In the genomic region with DNA sequence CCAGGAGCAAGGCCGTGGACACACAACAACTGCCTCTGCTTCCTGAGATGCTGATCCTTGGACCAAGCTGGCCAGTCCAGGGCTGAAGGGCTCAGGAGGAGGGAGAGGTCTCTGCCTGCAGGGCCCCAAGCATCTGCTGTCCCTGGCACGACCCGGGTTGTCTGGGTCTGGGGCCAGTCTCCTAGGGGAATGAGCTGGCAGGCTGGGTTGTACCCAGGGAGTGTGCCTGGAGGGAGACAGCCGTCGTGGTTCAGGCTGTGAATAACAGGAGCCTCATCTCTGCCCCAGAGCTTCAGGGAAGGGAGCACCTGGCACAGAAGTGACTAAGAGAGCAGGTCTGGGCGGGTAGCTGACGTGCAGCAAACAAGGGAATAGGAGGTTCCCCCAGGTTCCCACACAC, we compare ENCODE assay signal across 17 cellular contexts. TPM values are rescaled to one million over a fixed set of nuclear protein-coding genes. Genes with fewer than 3 reads are reported as not detected.
DNase-seq lines count a peak whose midpoint lies in the region; ATAC-seq and TF ChIP-seq lines count a peak whose summit lies in the region.
"Had no signal": no experiment of that assay in that cellular context is flagged by ENCODE, and none has a peak within 500 bp of the region (broad histone marks: within the 10 kb centered on the region; RNA-seq: fewer than 3 reads in every experiment).

No MANE protein-coding gene starts in this region.

- CTCF ChIA-PET in Panc1 (lab: Charles Lee): no interaction called here

- H2AFZ ChIP-seq in GM23248: no peak overlapping the region

- TF ChIP-seq POLR2A in esophagus muscularis mucosa (IDR thresholded peaks at IDR 0.05; ENCODE audit: low read depth): no peak

- H3K4me3 ChIP-seq in GM23248 (no peak overlapping the region), Panc1 (ENCODE audit: low read depth in 2 of 2, low read length in 2 of 2) (no peak overlapping the region), esophagus muscularis mucosa (no peak overlapping the region), skeletal muscle satellite cell (ENCODE audit: low read length) (peak overlapping the region; percentile 7)
- H3K4me3 ChIP-seq: prostate gland had no signal

- in situ Hi-C loops in GM23248 (cut with MboI) (no loop called here), Panc1 (cut with HindIII; ENCODE audit: low pct_unique_long_range_greater_than_20kb, low sequenced_read_pairs) (no loop called here)

- TF ChIP-seq EP300 in esophagus muscularis mucosa (IDR thresholded peaks at IDR 0.05): no peak

- H3K9me2 ChIP-seq in GM23248 (ENCODE audit: insufficient read depth): no peaks in the 10 kb centered on the region

- peak; percentile 74 for ATAC-seq in Panc1
- no peak for ATAC-seq in activated T-cell treated with anti-CD3 and anti-CD28 coated beads, Interleukin-2, amount 50 U/mL, for 4 hours
- no peak for ATAC-seq in HG03045 (IDR thresholded peaks at IDR 0.05; ENCODE audit: unreplicated experiment)
- no peak for ATAC-seq in HG02885 (IDR thresholded peaks at IDR 0.05; ENCODE audit: poor library complexity, unreplicated experiment)

- no peaks in the 10 kb centered on the region for H3K4me1 Mint-ChIP-seq in activated T-cell treated with anti-CD3 and anti-CD28 coated beads, Interleukin-2, amount 50 U/mL, for 4 hours (ENCODE audit: low read depth)
- H3K4me1 Mint-ChIP-seq: IgD-negative memory B cell, immature natural killer cell had no signal

- H3K9me3 ChIP-seq in GM23248 (ENCODE audit: low read depth): no peaks in the 10 kb centered on the region
- H3K9me3 ChIP-seq in Panc1 (ENCODE audit: control insufficient read depth, insufficient read depth, low read depth, low read length): no peaks in the 10 kb centered on the region
- no peaks in the 10 kb centered on the region for H3K9me3 ChIP-seq in esophagus muscularis mucosa
- H3K9me3 ChIP-seq in skeletal muscle satellite cell (replicated peaks; ENCODE audit: low read length): no peaks in the 10 kb centered on the region
- H3K9me3 ChIP-seq: prostate gland had no signal

- peaks cover 11% of the 10 kb centered on the region for H3K4me1 ChIP-seq in GM23248 (ENCODE audit: insufficient read depth)
- H3K4me1 ChIP-seq in Panc1 (ENCODE audit: control insufficient read depth, insufficient read depth, low read length): peaks cover 24% of the 10 kb centered on the region
- H3K4me1 ChIP-seq in esophagus muscularis mucosa: peaks cover 18 to 43% (median 32%) of the 10 kb centered on the region in 4 donors
- H3K4me1 ChIP-seq in skeletal muscle satellite cell (ENCODE audit: control insufficient read depth, insufficient read depth, low read length): peaks cover 62% of the 10 kb centered on the region
- H3K4me1 ChIP-seq: prostate gland had no signal

- H3K27me3 Mint-ChIP-seq in activated T-cell treated with anti-CD3 and anti-CD28 coated beads, Interleukin-2, amount 50 U/mL, for 4 hours (ENCODE audit: low read depth): peaks cover 18% of the 10 kb centered on the region

- H3K36me3 Mint-ChIP-seq in activated T-cell treated with anti-CD3 and anti-CD28 coated beads, Interleukin-2, amount 50 U/mL, for 4 hours (ENCODE audit: insufficient read depth): no peaks in the 10 kb centered on the region
- H3K36me3 Mint-ChIP-seq: activated naive CD4-positive, alpha-beta T cell treated with anti-CD3 and anti-CD28 coated beads, Interleukin-2, amount 50 U/mL, for 72 hours; immature natural killer cell had no signal

- TF ChIP-seq CTCF in Panc1 (IDR thresholded peaks at IDR 0.05) (no peak), esophagus muscularis mucosa (IDR thresholded peaks at IDR 0.05) (no peak)

- H4K20me1 ChIP-seq in GM23248 (ENCODE audit: insufficient read depth): no peaks in the 10 kb centered on the region

- no TSS peak for BruUV-seq in Panc1 (replicated peaks; lab: Mats Ljungman, UMichigan)

- H3K4me2 ChIP-seq in GM23248 (ENCODE audit: unreplicated experiment): no peak overlapping the region
- H3K4me2 ChIP-seq in skeletal muscle satellite cell (ENCODE audit: low read length): peak overlapping the region; percentile 28

- H3K9me3 Mint-ChIP-seq in activated T-cell treated with anti-CD3 and anti-CD28 coated beads, Interleukin-2, amount 50 U/mL, for 4 hours: no peaks in the 10 kb centered on the region
- H3K9me3 Mint-ChIP-seq: activated naive CD4-positive, alpha-beta T cell treated with anti-CD3 and anti-CD28 coated beads, Interleukin-2, amount 50 U/mL, for 72 hours; CD4-positive, alpha-beta T cell; immature natural killer cell had no signal

- WGBS in GM23248 (ENCODE audit: low coverage in 1 of 2, low lambda C conversion rate in 2 of 2, missing lambda C conversion rate in 2 of 2), 2 experiments: 53 to 55% methylated on average over 7 of the region's 7 CpGs
- 79% methylated on average over 4 of the region's 7 CpGs for WGBS in esophagus muscularis mucosa

- POLR2A ChIA-PET in Panc1 (lab: Charles Lee): interaction anchor here (1.0 kb wide), 1 partner anchor 15 kb away, joined by 9 read pairs; no protein-coding TSS in a partner anchor

- no peaks in the 10 kb centered on the region for H3K36me3 ChIP-seq in GM23248 (ENCODE audit: low read depth)
- H3K36me3 ChIP-seq in Panc1 (ENCODE audit: control insufficient read depth, insufficient read depth, low read length): no peaks in the 10 kb centered on the region
- H3K36me3 ChIP-seq in esophagus muscularis mucosa: no peaks in the 10 kb centered on the region
- no peaks in the 10 kb centered on the region for H3K36me3 ChIP-seq in skeletal muscle satellite cell (ENCODE audit: insufficient read depth, low read length)
- H3K36me3 ChIP-seq: prostate gland had no signal

- intact Hi-C loops in Panc1 (cut with micrococcal nuclease; ENCODE audit: unreplicated experiment) (no loop called here), esophagus muscularis mucosa (cut with DNase I) (no loop called here)

- H3K27me3 ChIP-seq in GM23248 (replicated peaks; ENCODE audit: insufficient read depth): no peaks in the 10 kb centered on the region
- no peaks in the 10 kb centered on the region for H3K27me3 ChIP-seq in Panc1 (ENCODE audit: control insufficient read depth, insufficient read depth, low read length)
- no peaks in the 10 kb centered on the region for H3K27me3 ChIP-seq in esophagus muscularis mucosa
- H3K27me3 ChIP-seq in skeletal muscle satellite cell (ENCODE audit: control insufficient read depth, insufficient read depth, low read length): no peaks in the 10 kb centered on the region

- no peaks in the 10 kb centered on the region for H3F3A ChIP-seq in GM23248 (ENCODE audit: insufficient read depth)

- H3K4me3 Mint-ChIP-seq in activated T-cell treated with anti-CD3 and anti-CD28 coated beads, Interleukin-2, amount 50 U/mL, for 4 hours: no peak overlapping the region
- H3K4me3 Mint-ChIP-seq: CD4-positive, alpha-beta T cell; IgD-negative memory B cell; immature natural killer cell had no signal

- peak; percentile 46 for DNase-seq in GM23248
- no peak for DNase-seq in Panc1 (ENCODE audit: low read depth, low spot score)
- no peak for DNase-seq in esophagus muscularis mucosa (ENCODE audit: extremely low spot score)
- DNase-seq in activated T-cell treated with anti-CD3 and anti-CD28 coated beads, Interleukin-2, amount 50 U/mL, for 4 hours: no peak
- DNase-seq in GM03348 (ENCODE audit: low spot score): no peak
- DNase-seq: CD4-positive, alpha-beta T cell; immature natural killer cell; NCI-H526; SIG-M5 had no signal

- no peak overlapping the region for H3K9ac ChIP-seq in GM23248
- H3K9ac ChIP-seq in skeletal muscle satellite cell (ENCODE audit: low read depth, low read length): peak overlapping the region; percentile 70

- H3K27ac ChIP-seq in GM23248 (no peak overlapping the region), Panc1 (ENCODE audit: low read length) (peak overlapping the region; percentile 70), esophagus muscularis mucosa (replicated peaks in 1 of 4) (peak overlapping the region in 3 of 4 donors; percentile 6 to 27 (median 22))
- H3K27ac ChIP-seq: prostate gland had no signal

- no peaks in the 10 kb centered on the region for H3K79me2 ChIP-seq in GM23248 (ENCODE audit: insufficient read depth)

RNA-seq across cellular contexts. Expression of a gene that starts 17.9 kb away (rescaled TPM):
- 1,900 and 2,000 TPM in 2 replicates for total RNA-seq in GM23248 (2014; rRNA removed; shearing (Covaris generic))
- 1,537 and 1,563 TPM in 2 replicates for polyA plus RNA-seq in GM23248 (2016; fragmentation: Nextera tagmentation; extraction: Ambion mirVana)
- total RNA-seq in Panc1 (2021; ENCODE audit: unreplicated experiment) (370 TPM), esophagus muscularis mucosa (10 to 100 TPM in 2 of 4 donors, 1 to 10 TPM in 2; 9.4 to 54.2 (median 18.2) TPM)
- polyA plus RNA-seq in Panc1 (2012; ENCODE audit: insufficient read length): 482 TPM
- 1,333 and 2,370 TPM in 2 replicates for total RNA-seq in skeletal muscle satellite cell (2012; rRNA removed)
- under 1 TPM; 0.18 to 0.46 (median 0.33) TPM for total RNA-seq in activated T-cell treated with anti-CD3 and anti-CD28 coated beads, Interleukin-2, amount 50 U/mL, for 4 hours
- polyA plus RNA-seq: IgD-negative memory B cell had no signal

RNA-seq across cellular contexts. Expression of a gene that starts 23.7 kb away (rescaled TPM):
- total RNA-seq in GM23248 (2014; rRNA removed; shearing (Covaris generic)): 10.3 and 11.0 TPM in 2 replicates
- polyA plus RNA-seq in GM23248 (2016; fragmentation: Nextera tagmentation; extraction: Ambion mirVana): 8.8 and 9.2 TPM in 2 replicates
- total RNA-seq in Panc1 (2021; ENCODE audit: unreplicated experiment) (37.4 TPM), esophagus muscularis mucosa (10 to 100 TPM; 16.2 to 25.1 (median 22.9) TPM)
- 31.8 TPM for polyA plus RNA-seq in Panc1 (2012; ENCODE audit: insufficient read length)
- total RNA-seq in skeletal muscle satellite cell (2012; rRNA removed): 8.3 and 8.4 TPM in 2 replicates
- 10 to 100 TPM; 23.9 to 26.8 (median 24.2) TPM for total RNA-seq in activated T-cell treated with anti-CD3 and anti-CD28 coated beads, Interleukin-2, amount 50 U/mL, for 4 hours

RNA-seq across cellular contexts. Expression of a gene that starts 45.3 kb away (rescaled TPM):
- 198 and 236 TPM in 2 replicates for total RNA-seq in GM23248 (2014; rRNA removed; shearing (Covaris generic))
- polyA plus RNA-seq in GM23248 (2016; fragmentation: Nextera tagmentation; extraction: Ambion mirVana): 37.4 and 38.2 TPM in 2 replicates
- total RNA-seq in Panc1 (2021; ENCODE audit: unreplicated experiment): 74.2 TPM
- 152 TPM for polyA plus RNA-seq in Panc1 (2012; ENCODE audit: insufficient read length)
- total RNA-seq in esophagus muscularis mucosa: 10 to 100 TPM; 28.2 to 44.4 (median 35.5) TPM
- 160 and 168 TPM in 2 replicates for total RNA-seq in skeletal muscle satellite cell (2012; rRNA removed)
- total RNA-seq in activated T-cell treated with anti-CD3 and anti-CD28 coated beads, Interleukin-2, amount 50 U/mL, for 4 hours: 10 to 100 TPM; 27.6 to 32.9 (median 28.3) TPM

RNA-seq across cellular contexts. Expression of a gene that starts 56.4 kb away (rescaled TPM):
- 0.89 TPM in 1 of 2 replicates, not detected in the other for total RNA-seq in GM23248 (2014; rRNA removed; shearing (Covaris generic))
- polyA plus RNA-seq in GM23248 (2016; fragmentation: Nextera tagmentation; extraction: Ambion mirVana): 0.11 TPM in 1 of 2 replicates, not detected in the other
- 4.4 TPM for total RNA-seq in Panc1 (2021; ENCODE audit: unreplicated experiment)
- 10.8 TPM for polyA plus RNA-seq in Panc1 (2012; ENCODE audit: insufficient read length)
- under 1 TPM in 3 of 4 donors, not detected in 1; 0.23 to 0.33 (median 0.26) TPM for total RNA-seq in esophagus muscularis mucosa
- total RNA-seq in skeletal muscle satellite cell (2012; rRNA removed): 0.22 and 2.8 TPM in 2 replicates
- total RNA-seq in activated T-cell treated with anti-CD3 and anti-CD28 coated beads, Interleukin-2, amount 50 U/mL, for 4 hours: not detected
- total RNA-seq: activated naive CD4-positive, alpha-beta T cell treated with anti-CD3 and anti-CD28 coated beads, Interleukin-2, amount 50 U/mL, for 72 hours; CD4-positive, alpha-beta T cell; subcutaneous adipose tissue had no signal
- polyA plus RNA-seq: fibroblast of lung, IgD-negative memory B cell, immature natural killer cell had no signal

Comparison
In these comparisons a context has a peak if more than half of its experiments do, and no peak if none do; other contexts are left out.
1. RNA of a gene that starts 17.9 kb away (total RNA-seq): 1,900 to 2,000 TPM in GM23248, 370 TPM in Panc1 (single experiment) and 9.4 to 54.2 TPM in esophagus muscularis mucosa; 0.18 to 0.46 TPM in activated T-cell treated with anti-CD3 and anti-CD28 coated beads, Interleukin-2, amount 50 U/mL, for 4 hours; every median in the first group is over 4 times any median in the second.